ENCODE assay signal across 16 cellular contexts in genomic region chr4:108315699-108316098, GRCh38.
"Had no signal": no experiment of that assay in that cellular context is flagged by ENCODE, and none has a peak within 500 bp of the region (broad histone marks: within the 10 kb centered on the region; RNA-seq: fewer than 3 reads in every experiment).

No MANE protein-coding gene starts in this region.

- H3K27me3 Mint-ChIP-seq: central memory CD8-positive, alpha-beta T cell had no signal

- H3K9me3 ChIP-seq: body of pancreas, left lung, sigmoid colon, upper lobe of right lung had no signal

- DNase-seq: activated effector memory CD4-positive, alpha-beta T cell treated with Interleukin-2 at 50 U/mL for 16 hours; cortex of kidney; effector CD8-positive, alpha-beta T cell; heart right ventricle; left lung; sigmoid colon; stimulated activated CD4-positive, alpha-beta T cell treated with anti-CD3 and anti-CD28 coated beads, Interleukin-12 subunit alpha, Interleukin-12 subunit beta, amount 100 ng/mL, for 4 hours; stimulated activated naive CD4-positive, alpha-beta T cell treated with Interleukin-2 at 50 U/mL for 16 hours; upper lobe of right lung had no signal

- H3K4me3 Mint-ChIP-seq: central memory CD8-positive, alpha-beta T cell; memory B cell; neural crest cell had no signal

- FAIRE-seq: frontal cortex, islet of Langerhans had no signal

- H3K4me1 Mint-ChIP-seq: central memory CD8-positive, alpha-beta T cell; memory B cell; neural crest cell had no signal

- H3K36me3 ChIP-seq: heart right ventricle, left lung, sigmoid colon, upper lobe of right lung had no signal

- H3K4me3 ChIP-seq: body of pancreas, heart right ventricle, left lung, sigmoid colon, SK-N-MC, upper lobe of right lung had no signal

- H3K27ac ChIP-seq: body of pancreas, heart right ventricle, left lung, sigmoid colon, SK-N-MC, upper lobe of right lung had no signal

- H3K27ac Mint-ChIP-seq: memory B cell had no signal

- H3K27me3 ChIP-seq: body of pancreas, left lung, upper lobe of right lung had no signal

- ATAC-seq: body of pancreas, heart right ventricle, left lung, upper lobe of right lung had no signal

- H3K4me1 ChIP-seq: heart right ventricle, left lung, sigmoid colon, upper lobe of right lung had no signal

- H3K36me3 Mint-ChIP-seq: memory B cell had no signal

- H3K9me3 Mint-ChIP-seq: central memory CD8-positive, alpha-beta T cell had no signal
